In genomic region chr3:176970770-176971169, GRCh38 we compare ENCODE assay signal across 25 cellular contexts.
"Had no signal": no experiment of that assay in that cellular context is flagged by ENCODE, and none has a peak within 500 bp of the region (broad histone marks: within the 10 kb centered on the region; RNA-seq: fewer than 3 reads in every experiment).

No MANE protein-coding gene starts in this region.

- H3K27ac ChIP-seq: stomach, suprapubic skin, testis, thoracic aorta, thyroid gland, tibial artery, tibial nerve, transverse colon, upper lobe of left lung, upper lobe of right lung, uterus, vagina had no signal

- FAIRE-seq: urothelium cell line had no signal

- DNase-seq: stimulated activated CD4-positive, alpha-beta T cell treated with anti-CD3 and anti-CD28 coated beads, Interleukin-2, amount 100 ng/mL, for 48 hours; stimulated activated CD4-positive, alpha-beta T cell treated with anti-CD3 and anti-CD28 coated beads, Interleukin-4, amount 100 ng/mL, for 1 hour; stimulated activated CD4-positive, alpha-beta T cell treated with anti-CD3 and anti-CD28 coated beads, Interleukin-4, amount 100 ng/mL, for 24 hours; stimulated activated CD4-positive, alpha-beta T cell treated with anti-CD3 and anti-CD28 coated beads, Interleukin-4, amount 100 ng/mL, for 4 hours; stimulated activated CD8-positive, alpha-beta memory T cell treated with anti-CD3 and anti-CD28 coated beads, Interleukin-4, amount 100 ng/mL, for 48 hours; stimulated activated naive B cell treated with anti-CD40 and anti-IgM and Interleukin-4, amounts not matched to agents 10 μg/mL and 1 μg/mL and 100 μg/mL, for 72 hours; stimulated activated naive CD4-positive, alpha-beta T cell; stimulated activated naive CD4-positive, alpha-beta T cell treated with Interleukin-2 at 50 U/mL for 16 hours; stimulated activated naive CD8-positive, alpha-beta T cell treated with anti-CD3 and anti-CD28 coated beads, Interleukin-15, Interleukin-2, amounts not matched to agents 100 U/mL and 50 U/mL, for 24 hours; stomach; substantia nigra; testis; thyroid gland; tibial artery; transverse colon; trophoblast cell; upper lobe of left lung; upper lobe of right lung; uterus had no signal

- H3K4me3 ChIP-seq: stomach, suprapubic skin, testis, thoracic aorta, thyroid gland, tibial artery, tibial nerve, transverse colon, upper lobe of left lung, upper lobe of right lung, uterus, vagina had no signal

- ATAC-seq: stimulated activated memory B cell treated with anti-CD40 and anti-IgM and Interleukin-4, amounts not matched to agents 10 μg/mL and 1 μg/mL and 100 μg/mL, for 72 hours; stimulated activated naive B cell treated with anti-CD40 and anti-IgM and Interleukin-4, amounts not matched to agents 10 μg/mL and 1 μg/mL and 100 μg/mL, for 72 hours; upper lobe of right lung had no signal

- H3K27me3 ChIP-seq: stomach, suprapubic skin, testis, thyroid gland, tibial artery, tibial nerve, transverse colon, upper lobe of left lung, upper lobe of right lung, uterus, vagina had no signal

- H3K36me3 ChIP-seq: stomach, suprapubic skin, thoracic aorta, thyroid gland, tibial artery, tibial nerve, transverse colon, upper lobe of left lung, upper lobe of right lung, uterus, vagina had no signal

- H3K4me1 ChIP-seq: stomach, suprapubic skin, testis, thyroid gland, tibial nerve, transverse colon, upper lobe of left lung, uterus, vagina had no signal

- H3K9me3 ChIP-seq: stomach, suprapubic skin, testis, thoracic aorta, thyroid gland, tibial artery, tibial nerve, transverse colon, upper lobe of left lung, upper lobe of right lung, uterus, vagina had no signal
